In genomic region chr13:28406728-28407266, GRCh38 we compare ENCODE assay signal across 24 cellular contexts.
A peak's percentile ranks its signal among the peaks of the same experiment; 100 is the strongest.
DNase-seq lines count a peak whose midpoint lies in the region; ATAC-seq and TF ChIP-seq lines count a peak whose summit lies in the region.
"Had no signal": no experiment of that assay in that cellular context is flagged by ENCODE, and none has a peak within 500 bp of the region (broad histone marks: within the 10 kb centered on the region; RNA-seq: fewer than 3 reads in every experiment).

No MANE protein-coding gene starts in this region.

- H3K4me1 Mint-ChIP-seq in WTC11: peaks cover 45% of the 10 kb centered on the region

- H3K27ac Mint-ChIP-seq in WTC11: peak overlapping the region; percentile 94
- H3K27ac Mint-ChIP-seq: CD8-positive, alpha-beta memory T cell had no signal

- CTCF ChIA-PET in WTC11 (lab: Charles Lee): no interaction called here

- DNase-seq in cardiac muscle cell (ENCODE audit: low read depth in 1 of 2, low spot score in 1 of 2): no peak
- no peak for DNase-seq in right cardiac atrium
- peak; percentile 16 for DNase-seq in WTC11 (ENCODE audit: low spot score)
- peak; percentile 43 for DNase-seq in iPS-NIHi7 (ENCODE audit: extremely low spot score)
- no peak for DNase-seq in activated naive CD4-positive, alpha-beta T cell (lab: John Stamatoyannopoulos, UW)
- DNase-seq in central memory CD4-positive, alpha-beta T cell: no peak
- no peak for DNase-seq in KG1 (lab: John Stamatoyannopoulos, UW)
- DNase-seq: 8988T; CD8-positive, alpha-beta memory T cell; GF-D8; H7; NCI-H1417; NCI-H1694 treated with DMSO at 0.1 percent for 48 hours; NCI-H2081 treated with DMSO at 0.1 percent for 48 hours; NCI-H446 treated with DMSO at 0.1 percent for 48 hours; NCI-H526 treated with DMSO at 0.1 percent for 48 hours; PC-9; RPMI8226; SHP77 had no signal

- no peak for TF ChIP-seq CTCF in cardiac muscle cell (IDR thresholded peaks at IDR 0.05; ENCODE audit: low read depth, low read length)
- TF ChIP-seq CTCF in WTC11 (IDR thresholded peaks at IDR 0.05): no peak

- no peaks in the 10 kb centered on the region for H3K27me3 Mint-ChIP-seq in WTC11 (ENCODE audit: low read depth)

- H3K4me1 ChIP-seq in cardiac muscle cell (ENCODE audit: low read depth): peaks cover 42% of the 10 kb centered on the region
- peaks cover 7% of the 10 kb centered on the region for H3K4me1 ChIP-seq in right cardiac atrium (ENCODE audit: control insufficient read depth, insufficient read depth, low read length)

- peak overlapping the region; percentile 59 for H3K27ac ChIP-seq in cardiac muscle cell
- H3K27ac ChIP-seq in right cardiac atrium (ENCODE audit: low read length): no peak overlapping the region
- H3K27ac ChIP-seq: BLaER1 treated with 17β-estradiol and CSF1 and Interleukin-3, amounts not matched to agents 10 nM and 100 nM; HL-60; KMS-11; PC-9 had no signal

- WGBS in right cardiac atrium: 83% methylated on average over 14 of the region's 14 CpGs

- H3K36me3 Mint-ChIP-seq in WTC11: peaks cover 37% of the 10 kb centered on the region
- H3K36me3 Mint-ChIP-seq: CD8-positive, alpha-beta memory T cell had no signal

- POLR2A ChIA-PET in WTC11 (lab: Charles Lee): no interaction called here

- intact Hi-C loops in right cardiac atrium (cut with DNase I): no loop called here

- no peaks in the 10 kb centered on the region for H3K9me3 ChIP-seq in cardiac muscle cell (ENCODE audit: low read depth)
- no peaks in the 10 kb centered on the region for H3K9me3 ChIP-seq in right cardiac atrium (ENCODE audit: control insufficient read depth, low read length)
- H3K9me3 ChIP-seq: BLaER1 treated with 17β-estradiol and CSF1 and Interleukin-3, amounts not matched to agents 10 nM and 100 nM had no signal

- no peaks in the 10 kb centered on the region for H3K9me3 Mint-ChIP-seq in WTC11
- H3K9me3 Mint-ChIP-seq: CD8-positive, alpha-beta memory T cell had no signal

- ATAC-seq in right cardiac atrium: no peak
- ATAC-seq in WTC11: peak; percentile 84
- ATAC-seq in HG02571 (IDR thresholded peaks at IDR 0.05; ENCODE audit: unreplicated experiment): no peak
- ATAC-seq: HepG2 had no signal

- H3K27me3 ChIP-seq in cardiac muscle cell: no peaks in the 10 kb centered on the region
- no peaks in the 10 kb centered on the region for H3K27me3 ChIP-seq in right cardiac atrium (ENCODE audit: control insufficient read depth, insufficient read depth)
- H3K27me3 ChIP-seq: BLaER1 treated with 17β-estradiol and CSF1 and Interleukin-3, amounts not matched to agents 10 nM and 100 nM had no signal

- H3K36me3 ChIP-seq in cardiac muscle cell: no peaks in the 10 kb centered on the region

- H3K4me3 Mint-ChIP-seq in WTC11: no peak overlapping the region
- H3K4me3 Mint-ChIP-seq: CD8-positive, alpha-beta memory T cell had no signal

- H3K4me3 ChIP-seq in cardiac muscle cell: no peak overlapping the region
- no peak overlapping the region for H3K4me3 ChIP-seq in right cardiac atrium (ENCODE audit: low read length)
- H3K4me3 ChIP-seq: BLaER1 treated with 17β-estradiol and CSF1 and Interleukin-3, amounts not matched to agents 10 nM and 100 nM; PC-9 had no signal

TF ChIP-seq in WTC11, 78 proteins besides CTCF, POLR2A, EP300 and RAD21:
- TF ChIP-seq GTF2I (CRISPR knock-in tag; conservative IDR thresholded peaks at IDR 0.05) (no peak), ESRRA (CRISPR knock-in tag; IDR thresholded peaks at IDR 0.05; ENCODE audit: borderline replicate concordance) (no peak), NR3C1 (CRISPR knock-in tag; conservative IDR thresholded peaks at IDR 0.05; ENCODE audit: low read depth) (no peak), ZNF232 (CRISPR knock-in tag; IDR thresholded peaks at IDR 0.05) (no peak), KAT7 (CRISPR knock-in tag; IDR thresholded peaks at IDR 0.05; ENCODE audit: borderline replicate concordance) (no peak), SOX15 (CRISPR knock-in tag; IDR thresholded peaks at IDR 0.05) (no peak), ELF4 (CRISPR knock-in tag; IDR thresholded peaks at IDR 0.05; ENCODE audit: low read depth) (no peak), NR1H2 (CRISPR knock-in tag; IDR thresholded peaks at IDR 0.05) (no peak)

Comparison
In these comparisons a context has a peak if more than half of its experiments do, and no peak if none do; other contexts are left out.
1. DNase-seq: peak in WTC11 (single experiment) and iPS-NIHi7 (single experiment); none in cardiac muscle cell (0 of 2), right cardiac atrium (0 of 3), activated naive CD4-positive, alpha-beta T cell (0 of 4), central memory CD4-positive, alpha-beta T cell (single experiment) and KG1 (single experiment).